ENCODE assay signal across 8 cellular contexts in the genomic region with DNA sequence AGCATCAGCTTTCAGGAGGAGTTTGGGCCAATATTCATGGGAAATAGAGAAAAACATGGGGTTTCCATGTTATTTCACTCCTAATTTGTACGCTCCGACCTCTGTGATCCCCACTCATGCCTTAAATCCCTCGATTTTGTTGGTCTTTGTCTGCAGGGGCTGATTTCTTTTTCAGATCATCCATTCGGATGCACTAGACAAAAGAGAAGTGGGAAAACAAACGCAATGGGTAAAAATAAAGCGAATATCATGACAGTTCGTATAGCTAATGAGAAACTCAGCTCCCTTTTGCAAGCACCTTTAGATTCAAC. TPM values are rescaled to one million over a fixed set of nuclear protein-coding genes. Genes with fewer than 3 reads are reported as not detected.
DNase-seq lines count a peak whose midpoint lies in the region; ATAC-seq and TF ChIP-seq lines count a peak whose summit lies in the region.

No MANE protein-coding gene starts in this region.

- H3K27me3 Mint-ChIP-seq in T-helper 2 cell treated with Interferon-gamma antibody and Interleukin-4, amounts not matched to agents 5 μg/mL and 100 μg/mL, for 36 hours (ENCODE audit: low read depth), result no peaks in the 10 kb centered on the region
- no peaks in the 10 kb centered on the region for H3K27me3 Mint-ChIP-seq in activated CD4-positive, alpha-beta memory T cell treated with anti-CD3 and anti-CD28 coated beads, Interleukin-2, amount 10 ng/mL, durations not matched to agents 7 days and 5 days

- peak overlapping the region; percentile 96 for H3K4me3 Mint-ChIP-seq in T-helper 2 cell treated with Interferon-gamma antibody and Interleukin-4, amounts not matched to agents 5 μg/mL and 100 μg/mL, for 36 hours
- peak overlapping the region; percentile 96 for H3K4me3 Mint-ChIP-seq in activated CD4-positive, alpha-beta memory T cell treated with anti-CD3 and anti-CD28 coated beads, Interleukin-2, amount 10 ng/mL, durations not matched to agents 7 days and 5 days

- H3K36me3 ChIP-seq in stomach, result peaks cover 0 to 18% (median 7%) of the 10 kb centered on the region in 4 donors

- TF ChIP-seq EP300 in stomach (IDR thresholded peaks at IDR 0.05), result no peak

- H3K27ac Mint-ChIP-seq in T-helper 2 cell treated with Interferon-gamma antibody and Interleukin-4, amounts not matched to agents 5 μg/mL and 100 μg/mL, for 36 hours, result peak overlapping the region; percentile 95
- peak overlapping the region; percentile 93 for H3K27ac Mint-ChIP-seq in activated CD4-positive, alpha-beta memory T cell treated with anti-CD3 and anti-CD28 coated beads, Interleukin-2, amount 10 ng/mL, durations not matched to agents 7 days and 5 days

- H3K36me3 Mint-ChIP-seq in T-helper 2 cell treated with Interferon-gamma antibody and Interleukin-4, amounts not matched to agents 5 μg/mL and 100 μg/mL, for 36 hours (ENCODE audit: low read depth), result peaks cover 17% of the 10 kb centered on the region
- peaks cover 25% of the 10 kb centered on the region for H3K36me3 Mint-ChIP-seq in activated CD4-positive, alpha-beta memory T cell treated with anti-CD3 and anti-CD28 coated beads, Interleukin-2, amount 10 ng/mL, durations not matched to agents 7 days and 5 days (ENCODE audit: low read depth)

- CTCF ChIA-PET in activated CD4-positive, alpha-beta memory T cell treated with anti-CD3 and anti-CD28 coated beads, Interleukin-2, amount 10 ng/mL, durations not matched to agents 7 days and 5 days (lab: Charles Lee), result interaction anchor here (0.7 kb wide), 1 partner anchor 9 kb away, joined by 3 read pairs; no protein-coding TSS in a partner anchor

- in situ Hi-C loops in GM13976 (cut with MboI; ENCODE audit: low sequenced_read_pairs, unreplicated experiment), result no loop called here

- DNase-seq in T-helper 2 cell treated with Interferon-gamma antibody and Interleukin-4, amounts not matched to agents 5 μg/mL and 100 μg/mL, for 36 hours (ENCODE audit: low spot score), result no peak
- DNase-seq in T-helper 2 cell (no peak), stomach (no peak), erythroblast (lab: John Stamatoyannopoulos, UW) (no peak), GM13976 (ENCODE audit: low spot score) (no peak)
- DNase-seq in activated CD4-positive, alpha-beta memory T cell treated with anti-CD3 and anti-CD28 coated beads, Interleukin-2, amount 10 ng/mL, durations not matched to agents 7 days and 5 days, result no peak

- H3K27ac ChIP-seq in stomach, result peak overlapping the region in 2 of 5 donors; percentile 82 to 90

- intact Hi-C loops in stomach (cut with DNase I; ENCODE audit: low total_unique reads), result no loop called here

- H3K4me1 ChIP-seq in stomach, result peaks cover 8 to 26% (median 15%) of the 10 kb centered on the region in 4 donors

- TF ChIP-seq CTCF in stomach (IDR thresholded peaks at IDR 0.05) (no peak), GM13976 (IDR thresholded peaks at IDR 0.05; ENCODE audit: borderline replicate concordance, control extremely low read depth, extremely low read depth, insufficient read depth, missing control alignments) (no peak)

- no peak for ATAC-seq in HG02798 (IDR thresholded peaks at IDR 0.05; ENCODE audit: poor library complexity, unreplicated experiment)

- peaks cover 0 to 6% (median 3%) of the 10 kb centered on the region in 3 donors for H3K27me3 ChIP-seq in stomach

- 4 to 52% (median 12%) methylated on average over 7 of the region's 7 CpGs for WGBS in stomach, 5 donors

- no peak for TF ChIP-seq POLR2A in stomach (IDR thresholded peaks at IDR 0.05)
- TF ChIP-seq POLR2A in erythroblast (IDR thresholded peaks at IDR 0.05; ENCODE audit: low read length), result no peak

- H3K9me3 Mint-ChIP-seq in T-helper 2 cell treated with Interferon-gamma antibody and Interleukin-4, amounts not matched to agents 5 μg/mL and 100 μg/mL, for 36 hours, result no peaks in the 10 kb centered on the region
- no peaks in the 10 kb centered on the region for H3K9me3 Mint-ChIP-seq in activated CD4-positive, alpha-beta memory T cell treated with anti-CD3 and anti-CD28 coated beads, Interleukin-2, amount 10 ng/mL, durations not matched to agents 7 days and 5 days

- H3K4me1 Mint-ChIP-seq in T-helper 2 cell treated with Interferon-gamma antibody and Interleukin-4, amounts not matched to agents 5 μg/mL and 100 μg/mL, for 36 hours (ENCODE audit: low read depth), result peaks cover 17% of the 10 kb centered on the region
- peaks cover 42% of the 10 kb centered on the region for H3K4me1 Mint-ChIP-seq in activated CD4-positive, alpha-beta memory T cell treated with anti-CD3 and anti-CD28 coated beads, Interleukin-2, amount 10 ng/mL, durations not matched to agents 7 days and 5 days

- H3K4me3 ChIP-seq in iPS-18c (ENCODE audit: insufficient read depth, low read depth, low read length), result peak overlapping the region; percentile 71
- H3K4me3 ChIP-seq in stomach, result peak overlapping the region; percentile 71 to 91 (median 80)

- H3K9me3 ChIP-seq in iPS-18c (ENCODE audit: control insufficient read depth, insufficient read depth, low read length), result peaks cover 4% of the 10 kb centered on the region
- H3K9me3 ChIP-seq in stomach, result no peaks in the 10 kb centered on the region

- POLR2A ChIA-PET in activated CD4-positive, alpha-beta memory T cell treated with anti-CD3 and anti-CD28 coated beads, Interleukin-2, amount 10 ng/mL, durations not matched to agents 7 days and 5 days (lab: Charles Lee), result no interaction called here

RNA-seq across cellular contexts. Expression of a gene that starts 0.3 kb away (rescaled TPM):
- 10 to 100 TPM; 55.3 to 57.3 TPM for total RNA-seq in activated CD4-positive, alpha-beta memory T cell treated with anti-CD3 and anti-CD28 coated beads, Interleukin-2, amount 10 ng/mL, durations not matched to agents 7 days and 5 days
- 10 to 100 TPM in 4 of 5 donors, 1 to 10 TPM in 1; 2.0 to 62.5 (median 35.0) TPM for total RNA-seq in stomach
- 10 to 100 TPM; 14.8 to 25.8 (median 19.1) TPM for polyA plus RNA-seq in stomach
